8 cellular contexts compared by ENCODE assay signal in the genomic region with DNA sequence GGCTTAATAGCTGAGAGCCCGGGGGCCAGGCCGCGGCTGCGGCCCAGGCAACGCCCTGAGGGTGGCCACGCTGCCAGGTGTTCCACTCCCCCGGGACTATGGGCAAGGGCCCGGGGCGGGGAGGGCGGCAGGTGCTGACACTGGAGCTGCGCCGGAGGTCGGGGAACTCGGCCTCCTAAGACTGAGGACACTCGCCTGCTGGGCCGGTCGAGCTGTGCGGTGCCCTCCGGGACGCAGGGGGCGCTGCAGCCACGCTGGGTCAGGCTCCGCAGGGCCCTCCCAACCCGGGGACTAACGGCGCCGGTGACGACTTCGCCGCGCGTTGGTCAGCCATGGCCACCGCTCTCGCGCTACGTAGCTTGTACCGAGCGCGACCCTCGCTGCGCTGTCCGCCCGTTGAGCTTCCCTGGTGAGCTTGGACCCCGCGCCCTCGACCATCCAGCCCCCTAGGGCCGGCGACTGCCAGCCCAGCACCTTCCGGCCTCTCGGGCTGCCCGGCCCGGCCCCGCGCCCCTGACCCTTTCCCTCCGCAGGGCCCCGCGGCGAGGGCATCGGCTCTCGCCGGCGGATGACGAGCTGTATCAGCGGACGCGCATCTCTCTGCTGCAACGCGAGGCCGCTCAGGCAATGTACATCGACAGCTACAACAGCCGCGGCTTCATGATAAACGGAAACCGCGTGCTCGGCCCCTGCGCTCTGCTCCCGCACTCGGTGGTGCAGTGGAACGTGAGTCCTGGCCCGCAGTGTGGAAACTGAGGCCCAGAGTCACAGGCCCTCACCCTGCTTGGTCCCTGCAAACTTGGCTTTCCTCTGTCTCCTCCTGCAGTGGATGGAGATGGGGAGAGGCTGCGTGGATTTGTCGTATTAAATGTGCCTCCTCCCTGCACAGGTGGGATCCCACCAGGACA. TPM values are rescaled to one million over a fixed set of nuclear protein-coding genes. Genes with fewer than 3 reads are reported as not detected.
DNase-seq lines count a peak whose midpoint lies in the region; ATAC-seq and TF ChIP-seq lines count a peak whose summit lies in the region.

A gene with protein sequence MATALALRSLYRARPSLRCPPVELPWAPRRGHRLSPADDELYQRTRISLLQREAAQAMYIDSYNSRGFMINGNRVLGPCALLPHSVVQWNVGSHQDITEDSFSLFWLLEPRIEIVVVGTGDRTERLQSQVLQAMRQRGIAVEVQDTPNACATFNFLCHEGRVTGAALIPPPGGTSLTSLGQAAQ (plus strand): TSS at position 309 of the 908 bp plus-strand sequence. CDS start 24 bp downstream, at position 333.

- peaks cover 6 to 56% (median 52%) of the 10 kb centered on the region in 11 experiments; a peak in 20 of 22 replicates for H4K20me1 ChIP-seq in BLaER1 treated with 17β-estradiol and CSF1 and Interleukin-3, amounts not matched to agents 10 nM and 100 nM

- H3K4me1 Mint-ChIP-seq in activated CD4-positive, alpha-beta T cell treated with anti-CD3 and anti-CD28 coated beads, Interleukin-2, amount 10 ng/mL, durations not matched to agents 24 days and 14 days, result peaks cover 35% of the 10 kb centered on the region

- H3K27me3 Mint-ChIP-seq in activated CD4-positive, alpha-beta T cell treated with anti-CD3 and anti-CD28 coated beads, Interleukin-2, amount 10 ng/mL, durations not matched to agents 24 days and 14 days, result no peaks in the 10 kb centered on the region

- peak within 1 kb of the TSS; percentile 98 to 100 (median 99) for H3K9ac ChIP-seq in BLaER1 treated with 17β-estradiol and CSF1 and Interleukin-3, amounts not matched to agents 10 nM and 100 nM

- peak within 1 kb of the TSS; percentile 96 to 100 (median 99) for H3K27ac ChIP-seq in BLaER1 treated with 17β-estradiol and CSF1 and Interleukin-3, amounts not matched to agents 10 nM and 100 nM
- peak within 1 kb of the TSS; percentile 99 for H3K27ac ChIP-seq in coronary artery
- H3K27ac ChIP-seq in left lung, result peak within 1 kb of the TSS; percentile 100

- intact Hi-C loops in activated CD4-positive, alpha-beta T cell treated with anti-CD3 and anti-CD28 coated beads, Interleukin-2, amount 10 ng/mL, durations not matched to agents 24 days and 14 days (cut with micrococcal nuclease), result loop anchor here (1.0 to 10.0 kb wide), 5 partner anchors 7 to 837 kb away; a partner anchor contains a TSS
- intact Hi-C loops in left lung (cut with DNase I), result no loop called here

- H3K27me3 ChIP-seq in BLaER1 treated with 17β-estradiol and CSF1 and Interleukin-3, amounts not matched to agents 10 nM and 100 nM, result no peaks in the 10 kb centered on the region
- H3K27me3 ChIP-seq in left lung, result no peaks in the 10 kb centered on the region

- H3K36me3 Mint-ChIP-seq in activated CD4-positive, alpha-beta T cell treated with anti-CD3 and anti-CD28 coated beads, Interleukin-2, amount 10 ng/mL, durations not matched to agents 24 days and 14 days (ENCODE audit: low read depth), result peaks cover 47% of the 10 kb centered on the region

- peaks cover 42 to 45% (median 43%) of the 10 kb centered on the region in 11 experiments for H3K36me3 ChIP-seq in BLaER1 treated with 17β-estradiol and CSF1 and Interleukin-3, amounts not matched to agents 10 nM and 100 nM
- H3K36me3 ChIP-seq in left lung, result peaks cover 0 to 39% of the 10 kb centered on the region in 2 donors

- H3K4me2 ChIP-seq in BLaER1 treated with 17β-estradiol and CSF1 and Interleukin-3, amounts not matched to agents 10 nM and 100 nM, result peak within 1 kb of the TSS; percentile 96 to 100 (median 99)

- no peaks in the 10 kb centered on the region for H3K9me3 Mint-ChIP-seq in activated CD4-positive, alpha-beta T cell treated with anti-CD3 and anti-CD28 coated beads, Interleukin-2, amount 10 ng/mL, durations not matched to agents 24 days and 14 days

- peak within 1 kb of the TSS; percentile 96 for H3K4me3 Mint-ChIP-seq in activated CD4-positive, alpha-beta T cell treated with anti-CD3 and anti-CD28 coated beads, Interleukin-2, amount 10 ng/mL, durations not matched to agents 24 days and 14 days

- peaks cover 60 to 70% (median 65%) of the 10 kb centered on the region in 10 experiments for H3K4me1 ChIP-seq in BLaER1 treated with 17β-estradiol and CSF1 and Interleukin-3, amounts not matched to agents 10 nM and 100 nM
- H3K4me1 ChIP-seq in left lung, result peaks cover 32 to 70% of the 10 kb centered on the region in 2 donors

- peak; percentile 90 for TF ChIP-seq POLR2A in GM19193 (IDR thresholded peaks at IDR 0.05; ENCODE audit: extremely low read depth, insufficient read depth, insufficient read length)

- TF ChIP-seq CTCF in coronary artery (IDR thresholded peaks at IDR 0.05) (peak; percentile 97), left lung (IDR thresholded peaks at IDR 0.05) (peak; percentile 94 to 99)

- peak within 1 kb of the TSS; percentile 98 for H3K27ac Mint-ChIP-seq in activated CD4-positive, alpha-beta T cell treated with anti-CD3 and anti-CD28 coated beads, Interleukin-2, amount 10 ng/mL, durations not matched to agents 24 days and 14 days

- H3K4me3 ChIP-seq in BLaER1 treated with 17β-estradiol and CSF1 and Interleukin-3, amounts not matched to agents 10 nM and 100 nM, result peak within 1 kb of the TSS; percentile 74 to 99 (median 92)
- H3K4me3 ChIP-seq in coronary artery (peak within 1 kb of the TSS; percentile 96), left lung (peak within 1 kb of the TSS; percentile 91 to 99)

- DNase-seq in NCI-H524 (lab: John Stamatoyannopoulos, UW) (peak; percentile 92 to 98), coronary artery (ENCODE audit: low spot score) (peak; percentile 94), left lung (peak; percentile 93 to 99)
- DNase-seq in activated CD4-positive, alpha-beta T cell treated with anti-CD3 and anti-CD28 coated beads, Interleukin-2, amount 10 ng/mL, durations not matched to agents 24 days and 14 days, result peak; percentile 98
- peak; percentile 94 to 95 for DNase-seq in stimulated activated CD4-positive, alpha-beta T cell treated with anti-CD3 and anti-CD28 coated beads, Interleukin-2, amount 100 ng/mL, for 48 hours

- ATAC-seq in HG03432 (IDR thresholded peaks at IDR 0.05; ENCODE audit: unreplicated experiment), result peak; percentile 62
- peak; percentile 85 for ATAC-seq in left lung

- H3K9me3 ChIP-seq in BLaER1 treated with 17β-estradiol and CSF1 and Interleukin-3, amounts not matched to agents 10 nM and 100 nM (replicated peaks in 1 of 11), result no peaks in the 10 kb centered on the region
- H3K9me3 ChIP-seq in left lung, result no peaks in the 10 kb centered on the region

RNA-seq across cellular contexts. Expression of the gene that starts here (rescaled TPM):
- total RNA-seq in activated CD4-positive, alpha-beta T cell treated with anti-CD3 and anti-CD28 coated beads, Interleukin-2, amount 10 ng/mL, durations not matched to agents 24 days and 14 days, result 123 and 126 TPM in 2 replicates
- 10 to 100 TPM; 83.8 to 92.2 TPM for total RNA-seq in left lung

Comparison
In these comparisons a context has a peak if more than half of its experiments do, and no peak if none do; other contexts are left out.
1. Peak in every context shown above with its lines: DNase-seq, ATAC-seq, H3K4me3 ChIP-seq and H3K27ac ChIP-seq.